Comparison of ENCODE assay signal across 21 cellular contexts in the genomic region with DNA sequence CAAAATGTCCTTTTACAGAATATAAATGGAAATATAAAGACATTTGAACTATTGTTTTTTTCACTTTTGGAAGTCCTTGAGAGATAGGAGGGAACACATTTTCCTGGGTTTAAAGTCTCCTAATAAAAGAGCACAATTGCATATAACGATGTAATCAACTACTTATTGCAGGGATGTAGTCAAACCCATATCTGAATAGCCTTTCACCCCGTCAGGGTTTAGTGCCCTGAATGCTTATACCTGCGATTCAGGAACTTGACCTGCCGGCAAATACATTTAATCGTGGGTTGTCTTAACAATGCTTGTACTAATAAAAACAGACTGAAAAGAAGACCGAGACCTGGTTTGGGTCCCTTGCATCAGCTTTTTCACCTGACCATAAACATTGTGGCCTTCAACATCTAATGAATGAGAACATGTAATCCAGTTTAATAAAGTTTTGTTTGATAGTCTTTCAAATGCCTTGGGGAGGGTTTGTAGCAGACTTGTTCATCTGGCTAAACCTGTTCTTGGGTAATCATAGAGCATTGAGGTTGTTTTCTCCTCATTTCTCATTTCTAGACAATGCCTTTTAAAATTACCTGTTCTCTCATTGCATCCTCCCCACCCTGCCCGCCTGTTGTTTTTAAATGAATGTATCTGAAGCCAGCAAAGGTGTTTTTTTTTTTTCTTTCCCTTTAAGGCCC. TPM values are rescaled to one million over a fixed set of nuclear protein-coding genes. Genes with fewer than 3 reads are reported as not detected.
DNase-seq lines count a peak whose midpoint lies in the region; ATAC-seq and TF ChIP-seq lines count a peak whose summit lies in the region.
"Had no signal": no experiment of that assay in that cellular context is flagged by ENCODE, and none has a peak within 500 bp of the region (broad histone marks: within the 10 kb centered on the region; RNA-seq: fewer than 3 reads in every experiment).

No MANE protein-coding gene starts in this region.

- TF ChIP-seq EP300 in stomach (IDR thresholded peaks at IDR 0.05) = no peak

- H3K27ac ChIP-seq in foreskin keratinocyte (peak overlapping the region; percentile 18), stomach (peak overlapping the region in 4 of 5 donors; percentile 41 to 92 (median 89))
- H3K27ac ChIP-seq: right lobe of liver had no signal

- peaks cover 54% of the 10 kb centered on the region for H3K4me1 ChIP-seq in HAP-1
- H3K4me1 ChIP-seq in foreskin keratinocyte = peaks cover 66% of the 10 kb centered on the region
- peaks cover 3 to 72% (median 29%) of the 10 kb centered on the region in 4 donors for H3K4me1 ChIP-seq in stomach
- H3K4me1 ChIP-seq: right lobe of liver had no signal

- TF ChIP-seq CTCF in foreskin keratinocyte (conservative IDR thresholded peaks at IDR 0.05) (no peak), stomach (IDR thresholded peaks at IDR 0.05) (no peak)

- H3K9me3 ChIP-seq in HAP-1 = no peaks in the 10 kb centered on the region
- no peaks in the 10 kb centered on the region for H3K9me3 ChIP-seq in stomach
- H3K9me3 ChIP-seq: right lobe of liver had no signal

- no peak for TF ChIP-seq POLR2A in stomach (IDR thresholded peaks at IDR 0.05)

- peaks cover 57% of the 10 kb centered on the region for H3K36me3 ChIP-seq in HAP-1 (replicated peaks)
- peaks cover 6 to 31% (median 22%) of the 10 kb centered on the region in 4 donors for H3K36me3 ChIP-seq in stomach
- H3K36me3 ChIP-seq: right lobe of liver had no signal

- intact Hi-C loops in stomach (cut with DNase I; ENCODE audit: low total_unique reads) = no loop called here

- peak; percentile 34 for ATAC-seq in foreskin keratinocyte
- no peak for ATAC-seq in GM18907 (IDR thresholded peaks at IDR 0.05; ENCODE audit: unreplicated experiment)
- no peak for ATAC-seq in HG02852 (IDR thresholded peaks at IDR 0.05; ENCODE audit: unreplicated experiment)
- ATAC-seq: naive thymus-derived CD4-positive, alpha-beta T cell; right lobe of liver had no signal

- H3K4me3 ChIP-seq in HAP-1 (no peak overlapping the region), stomach (peak overlapping the region in 2 of 4 donors; percentile 69 to 90)
- H3K4me3 ChIP-seq: right lobe of liver had no signal

- WGBS in stomach, 5 donors = 33 to 63% (median 39%) methylated on average over 7 of the region's 7 CpGs

- H3K27me3 ChIP-seq in HAP-1 (ENCODE audit: low read depth) (no peaks in the 10 kb centered on the region), foreskin keratinocyte (no peaks in the 10 kb centered on the region), stomach (no peaks in the 10 kb centered on the region)
- H3K27me3 ChIP-seq: right lobe of liver had no signal

- DNase-seq in HAP-1 (ENCODE audit: low spot score in 2 of 2) (peak; percentile 32 to 52), NCI-H526 treated with DMSO at 0.1 percent for 48 hours (lab: John Stamatoyannopoulos, UW) (peak; percentile 89), foreskin keratinocyte (peak in 1 of 2 donors; percentile 80), stomach (no peak)
- no peak for DNase-seq in activated CD4-positive, alpha-beta T cell treated with anti-CD3 and anti-CD28 coated beads for 4 hours
- DNase-seq in stimulated activated CD4-positive, alpha-beta T cell treated with anti-CD3 and anti-CD28 coated beads, Interleukin-2, amount 100 ng/mL, for 24 hours = no peak
- DNase-seq: activated CD4-positive, CD25-positive, alpha-beta regulatory T cell; activated CD8-positive, alpha-beta memory T cell treated with anti-CD3 and anti-CD28 coated beads, Interleukin-2, amount 50 U/mL, for 48 hours; activated naive CD8-positive, alpha-beta T cell treated with anti-CD3 and anti-CD28 coated beads for 36 hours; CD4-positive, CD25-positive, alpha-beta regulatory T cell; central memory CD4-positive, alpha-beta T cell; GF-D8; KBM-7; naive thymus-derived CD4-positive, alpha-beta T cell; NCI-H1694 treated with DMSO at 0.1 percent for 48 hours; OCI-M1; right lobe of liver; stimulated activated naive CD4-positive, alpha-beta T cell; SW 1271 had no signal

- in situ Hi-C loops in HAP-1 (cut with MboI; ENCODE audit: low sequenced_read_pairs) = loop anchor here (25.0 kb wide), 2 partner anchors 229 to 346 kb away; no protein-coding TSS in a partner anchor

RNA-seq across cellular contexts. Expression of a gene that starts 7.0 kb away (rescaled TPM):
- total RNA-seq in foreskin keratinocyte = 75.7 and 85.3 TPM in 2 replicates
- polyA plus RNA-seq in foreskin keratinocyte = 31.6 and 39.7 TPM in 2 replicates
- 100 to 1,000 TPM in 1 of 5 donors, 10 to 100 TPM in 4; 35.7 to 585 (median 73.9) TPM for total RNA-seq in stomach
- polyA plus RNA-seq in stomach = 100 to 1,000 TPM in 1 of 3 donors, 10 to 100 TPM in 2; 23.7 to 104 (median 82.3) TPM

Comparison
In these comparisons a context has a peak if more than half of its experiments do, and no peak if none do; other contexts are left out.
1. DNase-seq: peak in HAP-1 (2 of 2) and NCI-H526 treated with DMSO at 0.1 percent for 48 hours (single experiment); none in stomach (single experiment), activated CD4-positive, alpha-beta T cell treated with anti-CD3 and anti-CD28 coated beads for 4 hours (0 of 2) and stimulated activated CD4-positive, alpha-beta T cell treated with anti-CD3 and anti-CD28 coated beads, Interleukin-2, amount 100 ng/mL, for 24 hours (0 of 2).